8 cellular contexts compared by ENCODE assay signal in the genomic region with DNA sequence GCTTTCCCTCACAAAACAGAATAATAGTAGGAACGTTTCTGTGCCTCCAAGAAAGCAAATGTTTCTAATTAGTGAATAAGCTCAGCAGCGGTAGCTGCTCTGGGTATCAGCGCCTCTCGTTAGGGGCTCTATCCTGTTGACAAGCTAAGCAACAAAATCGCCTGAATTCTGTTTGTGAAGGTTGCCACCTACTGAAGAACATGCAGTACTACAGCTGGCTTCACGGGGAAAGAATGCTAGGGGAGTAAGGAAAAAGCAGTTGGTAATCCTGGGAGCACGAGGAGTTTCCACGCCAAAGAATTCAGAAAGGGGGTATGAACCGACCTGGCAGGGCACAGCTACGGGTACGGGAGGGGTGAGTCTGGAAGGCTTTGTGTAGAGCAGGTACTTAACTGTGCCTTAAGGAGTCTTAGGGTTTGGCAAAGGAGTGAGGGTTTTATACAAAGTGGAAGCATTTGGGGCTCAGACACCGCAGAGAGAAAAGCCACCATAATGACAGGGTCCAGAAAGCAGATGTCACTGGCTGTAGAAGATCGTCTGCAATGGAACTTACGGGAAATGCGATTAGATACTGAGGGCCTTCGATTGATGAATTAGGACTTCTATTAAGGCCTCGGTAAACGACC.
A peak's percentile ranks its signal among the peaks of the same experiment; 100 is the strongest.
DNase-seq lines count a peak whose midpoint lies in the region; ATAC-seq, FAIRE-seq and TF ChIP-seq lines count a peak whose summit lies in the region.

No MANE protein-coding gene starts in this region.

- peak; percentile 59 to 74 (median 73) for TF ChIP-seq CTCF in K562 (IDR thresholded peaks at IDR 0.05 in 2 of 3, conservative IDR thresholded peaks at IDR 0.05 in 1 of 3; ENCODE audit: insufficient read depth in 2 of 3, low read depth in 1 of 3, low read length in 3 of 3)
- TF ChIP-seq CTCF in gastrocnemius medialis (IDR thresholded peaks at IDR 0.05 in 4 of 5, conservative IDR thresholded peaks at IDR 0.05 in 1 of 5), result peak; percentile 69 to 92 (median 84)

- intact Hi-C loops in K562 (cut with micrococcal nuclease), result loop anchor here (10.0 kb wide), 2 partner anchors 290 to 670 kb away; no protein-coding TSS in a partner anchor
- intact Hi-C loops in gastrocnemius medialis (cut with DNase I; ENCODE audit: low total_unique reads), result loop anchor here (1.0 to 10.0 kb wide), 2 partner anchors 30 to 270 kb away; no protein-coding TSS in a partner anchor

- FAIRE-seq in GM12891 (lab: Jason Lieb, UNC) (peak; percentile 81), K562 (lab: Jason Lieb, UNC) (peak; percentile 89)

- TF ChIP-seq RAD21 in K562 (CRISPR knock-in tag; conservative IDR thresholded peaks at IDR 0.05 in 1 of 2, IDR thresholded peaks at IDR 0.05 in 1 of 2), result peak; percentile 68 to 75

- no peaks in the 10 kb centered on the region for H3K9me3 ChIP-seq in K562 (replicated peaks; ENCODE audit: control insufficient read depth, insufficient read depth, low read depth, low read length)
- no peaks in the 10 kb centered on the region for H3K9me3 ChIP-seq in gastrocnemius medialis

- TF ChIP-seq POLR2A in GM12891 (IDR thresholded peaks at IDR 0.05; ENCODE audit: low read depth, low read length) (no peak), K562 (conservative IDR thresholded peaks at IDR 0.05) (no peak), gastrocnemius medialis (IDR thresholded peaks at IDR 0.05) (no peak)

- no peaks in the 10 kb centered on the region for H4K20me1 ChIP-seq in K562 (replicated peaks; ENCODE audit: control insufficient read depth, insufficient read depth, low read length)

- no peak overlapping the region for H3K9ac ChIP-seq in K562 (ENCODE audit: insufficient read depth in 1 of 2, low read depth in 2 of 2, low read length in 2 of 2)

- CTCF ChIA-PET in K562 (lab: Yijun Ruan, JAX; ENCODE audit: low intra/inter-chr PET ratio), result no interaction called here

- WGBS in K562 (ENCODE audit: insufficient coverage, low coverage, missing lambda C conversion rate), result 23% methylated on average over 17 of the region's 18 CpGs

- ATAC-seq in HG02763 (IDR thresholded peaks at IDR 0.05; ENCODE audit: unreplicated experiment), result peak; percentile 86
- peak; percentile 88 for ATAC-seq in K562
- ATAC-seq in gastrocnemius medialis, result peak; percentile 89 to 92

- H3K4me1 ChIP-seq in K562 (replicated peaks in 1 of 2; ENCODE audit: control insufficient read depth in 2 of 2, insufficient read depth in 2 of 2, low read length in 2 of 2) (no peaks in the 10 kb centered on the region; a peak in 1 of 5 replicates), gastrocnemius medialis (no peaks in the 10 kb centered on the region)

- in situ Hi-C loops in K562 (cut with MboI) (loop anchor here (25.0 kb wide), 2 partner anchors 473 to 698 kb away; no protein-coding TSS in a partner anchor), gastrocnemius medialis (cut with MboI; ENCODE audit: low sequenced_read_pairs in 4 of 4) (loop anchor here in 3 of 4 donors (5.0 to 25.0 kb wide), 4 partner anchors 33 to 523 kb away; no protein-coding TSS in a partner anchor)

- H3K4me3 ChIP-seq in K562 (no peak overlapping the region), gastrocnemius medialis (peak overlapping the region; percentile 8 to 37 (median 31))

- DNase-seq in A172 (ENCODE audit: low spot score), result peak; percentile 59
- peak; percentile 19 for DNase-seq in GM12891 (ENCODE audit: insufficient read length, low spot score)
- DNase-seq in NCI-H128 (lab: John Stamatoyannopoulos, UW; ENCODE audit: unreplicated experiment), result peak; percentile 40
- peak; percentile 69 for DNase-seq in SW480 (ENCODE audit: low spot score)
- DNase-seq in K562 (ENCODE audit: extremely low read depth in 1 of 4, low spot score in 3 of 4), result peak; percentile 32 to 61 (median 40)
- peak; percentile 83 for DNase-seq in iPS DF 4.7 (ENCODE audit: extremely low read depth, low spot score)
- DNase-seq in gastrocnemius medialis, result peak; percentile 20 to 44

- H2AFZ ChIP-seq in K562 (ENCODE audit: low read depth, low read length), result peak overlapping the region; percentile 79

- H3K9me1 ChIP-seq in K562 (ENCODE audit: control insufficient read depth, insufficient read depth, low read length), result no peaks in the 10 kb centered on the region

- POLR2A ChIA-PET in K562 (lab: Yijun Ruan, JAX), result interaction anchor here (0.6 kb wide), 1 partner anchor 1553 kb away, joined by 3 read pairs; no protein-coding TSS in a partner anchor

- TF ChIP-seq EP300 in K562 (IDR thresholded peaks at IDR 0.05; ENCODE audit: low read length), result no peak

- peak overlapping the region; percentile 33 for H3K4me2 ChIP-seq in K562 (ENCODE audit: insufficient read depth, low read length)

- BruUV-seq in K562 (replicated peaks; lab: Mats Ljungman, UMichigan), result no TSS peak

- H3K36me3 ChIP-seq in K562 (ENCODE audit: control insufficient read depth, insufficient read depth, low read length), result no peaks in the 10 kb centered on the region
- H3K36me3 ChIP-seq in gastrocnemius medialis, result no peaks in the 10 kb centered on the region

- H3K27ac ChIP-seq in K562 (ENCODE audit: extremely low read depth, low read depth, low read length) (no peak overlapping the region), gastrocnemius medialis (no peak overlapping the region)

- H3K27me3 ChIP-seq in K562 (ENCODE audit: control insufficient read depth in 2 of 2, insufficient read depth in 2 of 2, low read length in 2 of 2), result no peaks in the 10 kb centered on the region
- H3K27me3 ChIP-seq in gastrocnemius medialis, result no peaks in the 10 kb centered on the region

- H3K79me2 ChIP-seq in K562 (ENCODE audit: control insufficient read depth, insufficient read depth, low read length), result no peaks in the 10 kb centered on the region

TF ChIP-seq in GM12891, 5 proteins besides CTCF, POLR2A, EP300 and RAD21:
- TF ChIP-seq SPI1 (IDR thresholded peaks at IDR 0.05; ENCODE audit: low read depth, low read length) (no peak), POU2F2 (IDR thresholded peaks at IDR 0.05; ENCODE audit: low read depth, low read length) (no peak), POLR2AphosphoS5 (IDR thresholded peaks at IDR 0.05; ENCODE audit: low read depth, low read length) (no peak), TAF1 (IDR thresholded peaks at IDR 0.05; ENCODE audit: low read depth, low read length) (no peak), PAX5 (IDR thresholded peaks at IDR 0.05; ENCODE audit: insufficient read depth, low read length, severe bottlenecking) (no peak)

TF ChIP-seq in K562, 482 proteins besides CTCF, POLR2A, EP300 and RAD21 (continues in another document):
- TF ChIP-seq, protein P1, sequence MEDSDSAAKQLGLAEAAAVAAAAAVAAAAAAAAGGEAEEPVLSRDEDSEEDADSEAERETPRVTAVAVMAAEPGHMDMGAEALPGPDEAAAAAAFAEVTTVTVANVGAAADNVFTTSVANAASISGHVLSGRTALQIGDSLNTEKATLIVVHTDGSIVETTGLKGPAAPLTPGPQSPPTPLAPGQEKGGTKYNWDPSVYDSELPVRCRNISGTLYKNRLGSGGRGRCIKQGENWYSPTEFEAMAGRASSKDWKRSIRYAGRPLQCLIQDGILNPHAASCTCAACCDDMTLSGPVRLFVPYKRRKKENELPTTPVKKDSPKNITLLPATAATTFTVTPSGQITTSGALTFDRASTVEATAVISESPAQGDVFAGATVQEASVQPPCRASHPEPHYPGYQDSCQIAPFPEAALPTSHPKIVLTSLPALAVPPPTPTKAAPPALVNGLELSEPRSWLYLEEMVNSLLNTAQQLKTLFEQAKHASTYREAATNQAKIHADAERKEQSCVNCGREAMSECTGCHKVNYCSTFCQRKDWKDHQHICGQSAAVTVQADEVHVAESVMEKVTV (CRISPR knock-in tag; IDR thresholded peaks at IDR 0.05), result 0 out of 2 replicates have a peak, but pooled peaks have one; percentile 37
- no peak for TF ChIP-seq ZNF75A (CRISPR knock-in tag; IDR thresholded peaks at IDR 0.05)
- TF ChIP-seq ZKSCAN1 (IDR thresholded peaks at IDR 0.05; ENCODE audit: low read depth, low read length), result no peak
- no peak for TF ChIP-seq MAFK (IDR thresholded peaks at IDR 0.05; ENCODE audit: low read length)
- TF ChIP-seq ZNF778 (CRISPR knock-in tag; IDR thresholded peaks at IDR 0.05), result no peak
- TF ChIP-seq ZNF766 (CRISPR knock-in tag; conservative IDR thresholded peaks at IDR 0.05), result no peak
- no peak for TF ChIP-seq PHB2 (IDR thresholded peaks at IDR 0.05; ENCODE audit: low read depth)
- TF ChIP-seq, protein P2, sequence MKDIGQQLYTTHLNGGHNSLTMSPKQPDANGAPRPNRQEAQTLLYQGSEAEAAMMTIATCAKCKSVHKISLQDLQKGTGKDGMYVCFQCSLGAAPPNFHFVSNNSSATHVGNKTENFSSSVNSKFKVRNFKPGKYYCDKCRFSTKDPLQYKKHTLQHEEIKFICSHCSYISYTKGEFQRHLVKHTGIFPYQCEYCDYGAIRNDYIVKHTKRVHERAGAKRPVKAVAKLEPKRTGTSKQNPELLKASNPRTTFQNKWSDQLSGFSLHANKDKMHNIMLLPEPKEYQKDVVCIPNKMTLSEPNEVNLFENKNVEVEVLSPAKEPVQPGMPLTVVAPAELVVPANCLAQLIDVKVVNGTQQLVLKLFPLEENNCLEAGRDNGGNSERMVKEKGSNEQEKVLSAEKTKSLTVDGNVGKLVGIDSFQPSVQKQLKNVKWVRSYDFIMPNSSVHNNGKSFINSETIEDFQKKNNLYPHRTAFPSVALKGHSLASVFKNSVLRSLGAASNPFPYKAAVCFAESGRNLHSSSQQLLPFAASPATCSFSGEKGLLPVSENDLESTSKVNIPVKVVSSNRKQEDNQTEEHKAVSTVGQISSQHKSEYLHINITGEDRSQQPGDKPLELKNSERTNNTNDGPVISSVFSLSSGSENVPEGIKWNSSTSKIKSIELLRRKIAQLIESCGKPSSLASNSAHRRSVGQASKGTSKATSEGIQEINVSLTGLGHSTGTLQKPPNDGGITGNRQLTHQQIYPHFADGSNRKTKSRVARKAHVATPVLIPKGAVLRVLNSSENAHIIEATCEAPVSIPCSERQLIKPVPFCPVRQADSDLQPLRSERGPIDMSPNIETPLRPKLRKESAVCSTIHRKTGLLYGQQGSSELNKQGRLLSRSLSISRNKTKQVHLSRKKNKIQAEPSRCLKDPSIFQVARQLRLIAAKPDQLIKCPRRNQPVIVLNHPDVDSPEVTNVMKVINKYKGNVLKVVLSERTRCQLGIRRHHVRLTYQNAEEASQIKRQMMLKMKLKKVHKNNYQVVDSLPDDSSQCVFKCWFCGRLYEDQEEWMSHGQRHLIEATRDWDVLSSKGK (CRISPR knock-in tag; IDR thresholded peaks at IDR 0.05), result no peak
- TF ChIP-seq, protein P3, sequence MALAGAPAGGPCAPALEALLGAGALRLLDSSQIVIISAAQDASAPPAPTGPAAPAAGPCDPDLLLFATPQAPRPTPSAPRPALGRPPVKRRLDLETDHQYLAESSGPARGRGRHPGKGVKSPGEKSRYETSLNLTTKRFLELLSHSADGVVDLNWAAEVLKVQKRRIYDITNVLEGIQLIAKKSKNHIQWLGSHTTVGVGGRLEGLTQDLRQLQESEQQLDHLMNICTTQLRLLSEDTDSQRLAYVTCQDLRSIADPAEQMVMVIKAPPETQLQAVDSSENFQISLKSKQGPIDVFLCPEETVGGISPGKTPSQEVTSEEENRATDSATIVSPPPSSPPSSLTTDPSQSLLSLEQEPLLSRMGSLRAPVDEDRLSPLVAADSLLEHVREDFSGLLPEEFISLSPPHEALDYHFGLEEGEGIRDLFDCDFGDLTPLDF (CRISPR knock-in tag; IDR thresholded peaks at IDR 0.05), result no peak

Comparison
In these comparisons a context has a peak if more than half of its experiments do, and no peak if none do; other contexts are left out.
1. DNase-seq: peak in every context shown above with its lines; median percentile 83 in iPS DF 4.7; 69 in SW480; 59 in A172; 40 in NCI-H128; 40 in K562; 32 in gastrocnemius medialis; 19 in GM12891.